ENCODE assay signal across 19 cellular contexts in genomic region chr5:88524941-88525340, GRCh38.
"Had no signal": no experiment of that assay in that cellular context is flagged by ENCODE, and none has a peak within 500 bp of the region (broad histone marks: within the 10 kb centered on the region; RNA-seq: fewer than 3 reads in every experiment).

No MANE protein-coding gene starts in this region.

- H3K4me1 Mint-ChIP-seq: mesothelial cell of epicardium had no signal

- H3K4me3 ChIP-seq: coronary artery, dorsolateral prefrontal cortex, esophagus muscularis mucosa, gastrocnemius medialis, heart right ventricle, left lung, lower lobe of right lung, mucosa of descending colon had no signal

- H3K9me3 Mint-ChIP-seq: mesothelial cell of epicardium had no signal

- H3K27ac ChIP-seq: coronary artery, dorsolateral prefrontal cortex, esophagus muscularis mucosa, foreskin keratinocyte, gastrocnemius medialis, heart right ventricle, left lung, lower lobe of right lung had no signal

- H3K27me3 ChIP-seq: dorsolateral prefrontal cortex, foreskin keratinocyte, gastrocnemius medialis, heart right ventricle, left lung had no signal

- H3K36me3 Mint-ChIP-seq: mesothelial cell of epicardium had no signal

- H3K4me3 Mint-ChIP-seq: mesothelial cell of epicardium had no signal

- ATAC-seq: foreskin keratinocyte, gastrocnemius medialis, heart right ventricle, left cardiac atrium, left lung, left ventricle myocardium superior, lower lobe of right lung, mucosa of descending colon had no signal

- H3K9me3 ChIP-seq: esophagus muscularis mucosa, gastrocnemius medialis, heart right ventricle, left lung, lower lobe of right lung, mucosa of descending colon had no signal

- H3K27ac Mint-ChIP-seq: mesothelial cell of epicardium had no signal

- DNase-seq: dermis blood vessel endothelial cell; dorsolateral prefrontal cortex; effector CD4-positive, alpha-beta T cell; effector memory CD4-positive, alpha-beta T cell; foreskin keratinocyte; gastrocnemius medialis; glutamatergic neuron; head of caudate nucleus; heart right ventricle; hippocampal formation; left cardiac atrium; left lung; left ventricle myocardium superior; lower lobe of right lung; mesenchymal stem cell; mucosa of descending colon had no signal

- H3K4me1 ChIP-seq: esophagus muscularis mucosa, foreskin keratinocyte, gastrocnemius medialis, heart right ventricle, left lung, lower lobe of right lung had no signal

- H3K36me3 ChIP-seq: esophagus muscularis mucosa, gastrocnemius medialis, heart right ventricle, left lung, lower lobe of right lung had no signal
